2 cellular contexts compared by ENCODE assay signal in genomic region chr6:139577991-139578604, GRCh38.
TF ChIP-seq lines count a peak whose summit lies in the region.

No MANE protein-coding gene starts in this region.

TF ChIP-seq in IMR-90, 13 proteins besides CTCF, POLR2A, EP300 and RAD21:
- TF ChIP-seq, protein P1, sequence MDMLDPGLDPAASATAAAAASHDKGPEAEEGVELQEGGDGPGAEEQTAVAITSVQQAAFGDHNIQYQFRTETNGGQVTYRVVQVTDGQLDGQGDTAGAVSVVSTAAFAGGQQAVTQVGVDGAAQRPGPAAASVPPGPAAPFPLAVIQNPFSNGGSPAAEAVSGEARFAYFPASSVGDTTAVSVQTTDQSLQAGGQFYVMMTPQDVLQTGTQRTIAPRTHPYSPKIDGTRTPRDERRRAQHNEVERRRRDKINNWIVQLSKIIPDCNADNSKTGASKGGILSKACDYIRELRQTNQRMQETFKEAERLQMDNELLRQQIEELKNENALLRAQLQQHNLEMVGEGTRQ (IDR thresholded peaks at IDR 0.05; ENCODE audit: low read depth, low read length) = no peak
- TF ChIP-seq FOS (IDR thresholded peaks at IDR 0.05; ENCODE audit: low read depth, low read length) (peak; percentile 78), RCOR1 (IDR thresholded peaks at IDR 0.05; ENCODE audit: insufficient replicate concordance, low read length) (no peak), MAFK (IDR thresholded peaks at IDR 0.05; ENCODE audit: low read depth, low read length) (no peak), RFX5 (IDR thresholded peaks at IDR 0.05; ENCODE audit: low read depth, low read length) (no peak), SMC3 (IDR thresholded peaks at IDR 0.05; ENCODE audit: low read depth, low read length) (no peak), NFE2L2 (IDR thresholded peaks at IDR 0.05; ENCODE audit: low read depth, low read length) (no peak), BHLHE40 (IDR thresholded peaks at IDR 0.05; ENCODE audit: low read depth, low read length) (peak; percentile 85), MAZ (IDR thresholded peaks at IDR 0.05; ENCODE audit: borderline replicate concordance, low read depth, low read length) (peak; percentile 55; the same call in 1 of the 2 replicates), MXI1 (IDR thresholded peaks at IDR 0.05; ENCODE audit: borderline replicate concordance, low read depth, low read length) (peak; percentile 76; the same call in 1 of the 2 replicates), ELK1 (IDR thresholded peaks at IDR 0.05; ENCODE audit: borderline replicate concordance, low read depth, low read length) (no peak), CEBPB (IDR thresholded peaks at IDR 0.05; ENCODE audit: low read depth, low read length) (peak; percentile 5; the same call in 1 of the 2 replicates)

TF ChIP-seq in H1, 55 proteins besides CTCF, POLR2A, EP300 and RAD21:
- TF ChIP-seq CEBPB (IDR thresholded peaks at IDR 0.05; ENCODE audit: low read depth, low read length) = no peak
